ENCODE assay signal across 14 cellular contexts in the genomic region with DNA sequence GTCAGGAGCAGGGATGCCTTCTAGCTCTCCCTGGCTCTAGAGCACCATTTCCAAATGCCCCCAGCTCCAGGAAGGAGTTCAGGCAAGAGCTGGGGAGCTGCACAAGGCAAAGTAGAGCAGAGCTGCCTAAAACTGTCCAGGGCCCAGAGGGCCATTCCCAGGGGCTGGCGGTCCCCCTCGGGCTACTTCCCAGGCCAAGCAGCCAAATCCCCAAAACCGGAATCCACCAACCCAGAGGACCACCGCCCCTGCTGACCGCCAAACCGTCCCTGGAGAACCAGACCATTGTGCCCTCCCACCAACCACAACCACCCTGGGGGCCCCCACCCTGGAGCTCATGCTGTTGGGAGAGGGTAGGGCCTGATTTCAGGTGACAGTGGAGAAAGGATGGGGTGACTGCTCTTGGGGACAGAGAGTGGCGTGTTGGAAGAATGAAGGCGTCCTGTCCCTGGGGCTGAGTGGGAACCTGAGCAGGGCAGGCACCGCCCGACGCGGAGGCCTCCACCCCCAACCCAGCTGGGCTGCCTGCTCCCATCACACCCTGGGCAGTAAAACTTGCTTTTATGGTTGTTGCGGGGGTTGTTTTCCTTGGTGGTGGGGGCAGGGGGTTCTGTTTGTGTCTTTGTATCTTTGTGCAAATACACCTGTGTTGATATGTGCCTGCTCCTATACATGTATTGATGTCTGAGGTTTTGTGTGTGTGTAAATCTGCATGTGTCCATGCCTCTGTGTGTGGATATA. TPM values are rescaled to one million over a fixed set of nuclear protein-coding genes. Genes with fewer than 3 reads are reported as not detected.
A peak's percentile ranks its signal among the peaks of the same experiment; 100 is the strongest.
DNase-seq lines count a peak whose midpoint lies in the region; ATAC-seq, FAIRE-seq and TF ChIP-seq lines count a peak whose summit lies in the region.
"Had no signal": no experiment of that assay in that cellular context is flagged by ENCODE, and none has a peak within 500 bp of the region (broad histone marks: within the 10 kb centered on the region; RNA-seq: fewer than 3 reads in every experiment).

No MANE protein-coding gene starts in this region.

- H3K4me3 ChIP-seq in esophagus (ENCODE audit: low read depth in 1 of 2, low read length in 2 of 2) (peak overlapping the region in 1 of 2 donors; percentile 5), gastrocnemius medialis (no peak overlapping the region)

- no peaks in the 10 kb centered on the region for H3K27me3 ChIP-seq in esophagus (ENCODE audit: control insufficient read depth in 1 of 2, insufficient read depth in 2 of 2, low read length in 2 of 2)
- no peaks in the 10 kb centered on the region for H3K27me3 ChIP-seq in gastrocnemius medialis

- no peak for TF ChIP-seq CTCF in gastrocnemius medialis (IDR thresholded peaks at IDR 0.05 in 4 of 5, conservative IDR thresholded peaks at IDR 0.05 in 1 of 5)

- H3K36me3 ChIP-seq in esophagus (ENCODE audit: control insufficient read depth in 2 of 2, insufficient read depth in 2 of 2, low read length in 1 of 2): no peaks in the 10 kb centered on the region
- H3K36me3 ChIP-seq in gastrocnemius medialis: no peaks in the 10 kb centered on the region
- H3K36me3 ChIP-seq: spleen had no signal

- DNase-seq in NCI-H2081 (lab: John Stamatoyannopoulos, UW) (peak; percentile 11 to 20), NCI-H2081 treated with DMSO at 0.1 percent for 48 hours (lab: John Stamatoyannopoulos, UW) (no peak), NCI-H69 (lab: John Stamatoyannopoulos, UW) (peak; percentile 69), gastrocnemius medialis (no peak), GM12892 (ENCODE audit: insufficient read length) (no peak)
- no peak for DNase-seq in stimulated activated CD8-positive, alpha-beta memory T cell treated with anti-CD3 and anti-CD28 coated beads, Interleukin-4, amount 100 ng/mL, for 48 hours
- DNase-seq: MV-4-11, spleen had no signal

- TF ChIP-seq POLR2A in gastrocnemius medialis (IDR thresholded peaks at IDR 0.05) (no peak), GM12892 (IDR thresholded peaks at IDR 0.05; ENCODE audit: low read depth, low read length) (no peak)

- H3K27ac ChIP-seq in esophagus (ENCODE audit: low read depth in 2 of 2, low read length in 1 of 2) (peak overlapping the region; percentile 100), gastrocnemius medialis (peak overlapping the region in 3 of 4 donors; percentile 34 to 62 (median 51))

- no peaks in the 10 kb centered on the region for H3K9me3 ChIP-seq in esophagus (ENCODE audit: control insufficient read depth in 2 of 2, insufficient read depth in 1 of 2, low read depth in 1 of 2, low read length in 1 of 2)
- H3K9me3 ChIP-seq in gastrocnemius medialis: no peaks in the 10 kb centered on the region
- H3K9me3 ChIP-seq: spleen had no signal

- WGBS in esophagus, 2 donors: 69 to 80% methylated on average over 13 of the region's 13 CpGs

- in situ Hi-C loops in gastrocnemius medialis (cut with MboI; ENCODE audit: low sequenced_read_pairs in 4 of 4): no loop called here

- ATAC-seq in gastrocnemius medialis (no peak), GM19452 (IDR thresholded peaks at IDR 0.05; ENCODE audit: unreplicated experiment) (no peak)

- no peak for FAIRE-seq in GM12892 (lab: Jason Lieb, UNC)
- FAIRE-seq: A204.1 had no signal

- intact Hi-C loops in gastrocnemius medialis (cut with DNase I; ENCODE audit: low total_unique reads): no loop called here

- H3K4me1 ChIP-seq in esophagus (ENCODE audit: control insufficient read depth in 2 of 2, insufficient read depth in 2 of 2, low read length in 1 of 2) (peaks cover 9 to 52% of the 10 kb centered on the region in 2 donors), gastrocnemius medialis (peaks cover 5 to 9% of the 10 kb centered on the region in 2 donors)

RNA-seq across cellular contexts. Expression of a gene that starts 24.0 kb away (rescaled TPM):
- polyA plus RNA-seq in esophagus: 1,000 to 10,000 TPM in 1 of 2 donors, 100 to 1,000 TPM in 1; 633 to 1,998 TPM
- total RNA-seq in gastrocnemius medialis: not detected
- polyA plus RNA-seq in GM12892 (2012; ENCODE audit: missing spikeins): not detected
- total RNA-seq: dermis microvascular lymphatic vessel endothelial cell, mononuclear cell, spleen had no signal

RNA-seq across cellular contexts. Expression of a gene that starts 32.1 kb away (rescaled TPM):
- 100 to 1,000 TPM in 1 of 2 donors, 10 to 100 TPM in 1; 38.7 to 105 TPM for polyA plus RNA-seq in esophagus
- 1 to 10 TPM in 3 of 4 donors, not detected in 1; 1.4 to 7.0 (median 3.1) TPM for total RNA-seq in gastrocnemius medialis
- polyA plus RNA-seq in GM12892 (2012; ENCODE audit: missing spikeins): 0.47 TPM

RNA-seq across cellular contexts. Expression of a gene that starts 38.7 kb away (rescaled TPM):
- polyA plus RNA-seq in esophagus: 1 to 10 TPM in 1 of 2 donors, under 1 TPM in 1; 0.75 to 1.8 TPM
- total RNA-seq in gastrocnemius medialis: not detected
- not detected for polyA plus RNA-seq in GM12892 (2012; ENCODE audit: missing spikeins)
- total RNA-seq: dermis microvascular lymphatic vessel endothelial cell, G401, mononuclear cell had no signal

RNA-seq across cellular contexts. Expression of a gene that starts 58.9 kb away (rescaled TPM):
- over 10,000 TPM in 1 of 2 donors, 1,000 to 10,000 TPM in 1; 8,130 to 17,509 TPM for polyA plus RNA-seq in esophagus
- not detected for total RNA-seq in gastrocnemius medialis
- polyA plus RNA-seq in GM12892 (2012; ENCODE audit: missing spikeins): not detected
- total RNA-seq: dermis microvascular lymphatic vessel endothelial cell, G401, mononuclear cell had no signal

Comparison
In these comparisons a context has a peak if more than half of its experiments do, and no peak if none do; other contexts are left out.
1. DNase-seq: peak in NCI-H2081 (2 of 2) and NCI-H69 (single experiment); none in NCI-H2081 treated with DMSO at 0.1 percent for 48 hours (single experiment), gastrocnemius medialis (0 of 2), GM12892 (single experiment) and stimulated activated CD8-positive, alpha-beta memory T cell treated with anti-CD3 and anti-CD28 coated beads, Interleukin-4, amount 100 ng/mL, for 48 hours (single experiment).